In the genomic region with DNA sequence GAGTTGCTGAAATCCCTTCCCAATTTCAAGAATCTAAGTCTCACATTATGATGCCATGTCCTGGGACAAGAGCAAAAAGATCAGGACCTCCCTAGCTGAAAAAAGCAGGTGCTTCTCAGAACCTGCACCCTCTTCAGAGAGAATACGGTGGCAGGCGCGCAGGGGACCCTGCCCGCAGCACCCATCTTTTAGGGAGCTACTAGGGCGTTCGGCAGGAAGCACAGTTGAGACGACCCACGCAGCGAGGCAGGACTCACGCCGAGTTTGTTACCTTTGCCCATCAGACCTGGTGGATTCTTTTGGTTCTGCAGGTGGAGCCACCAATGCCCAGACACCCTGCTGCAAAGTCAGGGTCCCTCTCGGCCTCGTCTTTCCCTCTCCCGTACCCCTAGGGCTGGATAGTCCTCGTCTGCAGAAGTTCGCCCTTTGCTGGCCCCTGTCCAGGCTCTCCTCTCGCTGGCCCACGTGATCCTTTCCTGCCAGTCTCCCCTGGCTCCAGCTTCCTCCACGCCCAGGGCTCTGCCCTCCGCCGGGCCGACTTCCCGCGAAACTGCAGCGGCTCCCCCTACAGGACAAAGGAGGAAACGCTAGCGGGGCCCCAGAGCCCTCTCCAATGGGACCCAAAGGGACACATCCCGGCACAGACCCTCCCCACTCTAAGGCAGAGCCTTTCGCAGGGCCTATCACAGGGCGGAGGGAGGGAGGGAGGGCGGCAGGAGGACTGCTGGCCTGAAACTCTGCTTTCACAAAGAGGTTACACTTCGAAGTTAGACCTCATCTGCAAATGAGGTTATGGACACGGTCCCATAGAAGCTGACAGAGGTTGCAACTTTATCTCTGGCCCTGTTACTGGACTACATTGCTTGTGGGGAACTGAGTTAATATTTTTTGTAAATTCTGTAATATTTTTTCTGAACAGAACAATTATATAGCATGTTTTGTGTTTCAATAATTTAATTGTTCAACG, we compare ENCODE assay signal across 8 cellular contexts. TPM values are rescaled to one million over a fixed set of nuclear protein-coding genes. Genes with fewer than 3 reads are reported as not detected.
DNase-seq lines count a peak whose midpoint lies in the region; ATAC-seq, FAIRE-seq and TF ChIP-seq lines count a peak whose summit lies in the region.

No MANE protein-coding gene starts in this region.

- no peaks in the 10 kb centered on the region for H3K36me3 Mint-ChIP-seq in activated T-helper 17 cell treated with anti-CD3 and anti-CD28 coated beads, Interleukin-2, amount 50 U/mL, for 72 hours (ENCODE audit: low read depth)

- POLR2A ChIA-PET in RWPE1 (lab: Yijun Ruan, JAX; ENCODE audit: low non-redundant PET), result interaction anchor here (0.6 kb wide), 1 partner anchor 266 kb away, joined by 4 read pairs; no protein-coding TSS in a partner anchor

- ATAC-seq in HG03280 (IDR thresholded peaks at IDR 0.05; ENCODE audit: unreplicated experiment) (peak; percentile 89), omental fat pad (ENCODE audit: low FRiP score) (peak; percentile 86), GM19397 (IDR thresholded peaks at IDR 0.05; ENCODE audit: unreplicated experiment) (no peak)
- peak; percentile 92 for ATAC-seq in activated T-helper 17 cell treated with anti-CD3 and anti-CD28 coated beads, Interleukin-2, amount 50 U/mL, for 72 hours (replicated peaks)

- no peaks in the 10 kb centered on the region for H3K9me3 ChIP-seq in tibial artery

- TF ChIP-seq POLR2A in GM12891 (IDR thresholded peaks at IDR 0.05; ENCODE audit: low read depth, low read length), result no peak

- DNase-seq in GM12891 (ENCODE audit: insufficient read length, low spot score) (peak; percentile 46), RWPE1 (ENCODE audit: low spot score) (peak; percentile 94), foreskin fibroblast (peak; percentile 39 to 80), omental fat pad (ENCODE audit: low spot score) (peak; percentile 27), tibial artery (peak; percentile 47 to 77)

- no peaks in the 10 kb centered on the region for H3K9me3 Mint-ChIP-seq in activated T-helper 17 cell treated with anti-CD3 and anti-CD28 coated beads, Interleukin-2, amount 50 U/mL, for 72 hours

- no peak overlapping the region for H3K4me3 ChIP-seq in foreskin fibroblast (ENCODE audit: low read depth in 1 of 2, low read length in 2 of 2)
- no peak overlapping the region for H3K4me3 ChIP-seq in tibial artery

- H3K27ac ChIP-seq in RWPE1, result no peak overlapping the region
- H3K27ac ChIP-seq in tibial artery, result no peak overlapping the region

- TF ChIP-seq CTCF in RWPE1 (conservative IDR thresholded peaks at IDR 0.05; ENCODE audit: low read depth) (peak; percentile 91), foreskin fibroblast (IDR thresholded peaks at IDR 0.05; ENCODE audit: low read depth, low read length) (peak; percentile 82), omental fat pad (IDR thresholded peaks at IDR 0.05) (no peak), tibial artery (IDR thresholded peaks at IDR 0.05) (peak; percentile 49 to 66)

- FAIRE-seq in GM12891 (lab: Jason Lieb, UNC), result peak; percentile 47

- peaks cover 47% of the 10 kb centered on the region for H3K27me3 Mint-ChIP-seq in activated T-helper 17 cell treated with anti-CD3 and anti-CD28 coated beads, Interleukin-2, amount 50 U/mL, for 72 hours

- intact Hi-C loops in tibial artery (cut with DNase I; ENCODE audit: low total_unique reads), result no loop called here

- H3K4me1 ChIP-seq in tibial artery, result peaks cover 0 to 6% (median 3%) of the 10 kb centered on the region in 4 donors

- H3K27me3 ChIP-seq in tibial artery, result peaks cover 0 to 39% of the 10 kb centered on the region in 2 donors

- H3K4me3 Mint-ChIP-seq in activated T-helper 17 cell treated with anti-CD3 and anti-CD28 coated beads, Interleukin-2, amount 50 U/mL, for 72 hours, result no peak overlapping the region

- no peaks in the 10 kb centered on the region for H3K36me3 ChIP-seq in tibial artery

- no peak overlapping the region for H3K27ac Mint-ChIP-seq in activated T-helper 17 cell treated with anti-CD3 and anti-CD28 coated beads, Interleukin-2, amount 50 U/mL, for 72 hours

- CTCF ChIA-PET in RWPE1 (lab: Yijun Ruan, JAX), result interaction anchor here (0.5 to 3.8 kb wide), 32 partner anchors 9 to 413 kb away, joined by 3 to 27 read pairs (median 4); a partner anchor contains a TSS

- H3K4me1 Mint-ChIP-seq in activated T-helper 17 cell treated with anti-CD3 and anti-CD28 coated beads, Interleukin-2, amount 50 U/mL, for 72 hours, result no peaks in the 10 kb centered on the region

TF ChIP-seq in GM12891, 5 proteins besides CTCF, POLR2A, EP300 and RAD21:
- TF ChIP-seq TAF1 (IDR thresholded peaks at IDR 0.05; ENCODE audit: low read depth, low read length), result no peak
- no peak for TF ChIP-seq POU2F2 (IDR thresholded peaks at IDR 0.05; ENCODE audit: low read depth, low read length)
- no peak for TF ChIP-seq SPI1 (IDR thresholded peaks at IDR 0.05; ENCODE audit: low read depth, low read length)
- no peak for TF ChIP-seq PAX5 (IDR thresholded peaks at IDR 0.05; ENCODE audit: insufficient read depth, low read length, severe bottlenecking)
- TF ChIP-seq POLR2AphosphoS5 (IDR thresholded peaks at IDR 0.05; ENCODE audit: low read depth, low read length), result no peak

RNA-seq across cellular contexts. Expression of a gene that starts 28.8 kb away (rescaled TPM):
- not detected for polyA plus RNA-seq in GM12891 (2012; ENCODE audit: low read depth, missing spikeins)
- not detected for total RNA-seq in activated T-helper 17 cell treated with anti-CD3 and anti-CD28 coated beads, Interleukin-2, amount 50 U/mL, for 72 hours
- total RNA-seq in omental fat pad, result not detected

Comparison
In these comparisons a context has a peak if more than half of its experiments do, and no peak if none do; other contexts are left out.
1. DNase-seq: peak in every context shown above with its lines; median percentile 94 in RWPE1; 62 in tibial artery; 60 in foreskin fibroblast; 46 in GM12891; 27 in omental fat pad.
2. CTCF ChIP-seq: peak in RWPE1 (single experiment), foreskin fibroblast (single experiment) and tibial artery (2 of 2); none in omental fat pad (0 of 3).